Comparison of ENCODE assay signal across 23 cellular contexts in the genomic region with DNA sequence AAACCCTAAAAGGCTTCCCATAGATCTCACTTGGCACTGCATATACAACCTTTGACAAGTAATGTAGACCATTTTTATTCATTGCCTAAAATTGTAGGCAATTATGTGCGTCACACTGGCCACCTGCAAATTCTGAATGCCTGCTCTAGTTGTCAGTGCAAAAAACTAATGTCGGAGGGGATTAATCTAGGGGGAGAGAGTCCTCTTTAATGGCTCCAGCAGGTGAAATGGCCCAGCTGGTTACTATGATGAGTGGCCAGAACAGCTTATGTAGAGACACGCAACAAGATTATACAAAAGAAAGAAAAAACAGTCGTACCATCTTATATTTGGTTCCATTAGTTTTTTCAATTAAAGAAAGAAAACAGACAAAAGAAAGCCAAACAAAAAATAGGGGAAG.
DNase-seq lines count a peak whose midpoint lies in the region; ATAC-seq and TF ChIP-seq lines count a peak whose summit lies in the region.
"Had no signal": no experiment of that assay in that cellular context is flagged by ENCODE, and none has a peak within 500 bp of the region (broad histone marks: within the 10 kb centered on the region; RNA-seq: fewer than 3 reads in every experiment).

No MANE protein-coding gene starts in this region.

- H3K27me3 Mint-ChIP-seq in natural killer cell treated with Interleukin-12 subunit alpha and Interleukin-12 subunit beta and Interleukin-15 and Interleukin-18, amount 100 ng/mL, for 72 hours = no peaks in the 10 kb centered on the region
- H3K27me3 Mint-ChIP-seq: activated B cell treated with CpG ODN at 0.5 μM for 24 hours; activated CD4-positive, alpha-beta memory T cell treated with anti-CD3 and anti-CD28 coated beads for 36 hours had no signal

- H3K4me1 Mint-ChIP-seq in natural killer cell treated with Interleukin-12 subunit alpha and Interleukin-12 subunit beta and Interleukin-15 and Interleukin-18, amount 100 ng/mL, for 72 hours (ENCODE audit: low read depth in 2 of 2) = peaks cover 0 to 6% of the 10 kb centered on the region in 2 donors
- H3K4me1 Mint-ChIP-seq: activated B cell treated with CpG ODN at 0.5 μM for 24 hours had no signal

- CTCF ChIA-PET in HCT116 (lab: Charles Lee) = no interaction called here

- H3K79me2 ChIP-seq in HCT116 (ENCODE audit: insufficient read depth, low read length) = peaks cover 28% of the 10 kb centered on the region

- no peak for TF ChIP-seq RAD21 in HCT116 (IDR thresholded peaks at IDR 0.05; ENCODE audit: low read depth)

- no peaks in the 10 kb centered on the region for H3K27me3 ChIP-seq in HCT116 (ENCODE audit: insufficient read depth, low read length)
- no peaks in the 10 kb centered on the region for H3K27me3 ChIP-seq in iPS-18a (ENCODE audit: control insufficient read depth, insufficient read depth, low read length)
- no peaks in the 10 kb centered on the region for H3K27me3 ChIP-seq in foreskin keratinocyte
- H3K27me3 ChIP-seq: brain microvascular endothelial cell had no signal

- TF ChIP-seq CTCF in HCT116 (IDR thresholded peaks at IDR 0.05 in 2 of 3, conservative IDR thresholded peaks at IDR 0.05 in 1 of 3; ENCODE audit: borderline replicate concordance in 1 of 3, insufficient read depth in 1 of 3, low read depth in 2 of 3, low read length in 2 of 3) (no peak), foreskin keratinocyte (conservative IDR thresholded peaks at IDR 0.05) (no peak)

- H4K20me1 ChIP-seq in HCT116 (ENCODE audit: insufficient read depth) = no peaks in the 10 kb centered on the region

- DNase-seq in HCT116 (ENCODE audit: low read depth, low spot score) = no peak
- peak in 2 of 3 experiments; percentile 35 to 87 for DNase-seq in NCI-H1417 (lab: John Stamatoyannopoulos, UW)
- peak; percentile 87 for DNase-seq in NCI-H69 (lab: John Stamatoyannopoulos, UW)
- no peak for DNase-seq in natural killer cell treated with Interleukin-12 subunit alpha and Interleukin-12 subunit beta and Interleukin-15 and Interleukin-18, amount 100 ng/mL, for 72 hours (ENCODE audit: low spot score)
- DNase-seq in foreskin keratinocyte = no peak
- no peak for DNase-seq in UCSD-AML1 (lab: John Stamatoyannopoulos, UW; ENCODE audit: unreplicated experiment)
- no peak for DNase-seq in posterior vena cava (ENCODE audit: low spot score)
- DNase-seq: activated B cell treated with CpG ODN at 0.5 μM for 24 hours; activated CD4-positive, alpha-beta memory T cell treated with anti-CD3 and anti-CD28 coated beads for 36 hours; activated gamma-delta T cell treated with Interleukin-2 at 50 U/mL for 16 hours; activated T-cell treated with anti-CD3 and anti-CD28 coated beads for 4 hours; brain microvascular endothelial cell; HFFc6; kidney; MV-4-11; NCI-H345; stimulated activated CD4-positive, alpha-beta T cell treated with anti-CD3 and anti-CD28 coated beads, Interleukin-4, amount 100 ng/mL, for 24 hours; stimulated activated naive CD8-positive, alpha-beta T cell treated with anti-CD3 and anti-CD28 coated beads, Interleukin-15, Interleukin-2, amounts not matched to agents 100 U/mL and 50 U/mL, for 24 hours had no signal

- no peaks in the 10 kb centered on the region for H3K36me3 ChIP-seq in HCT116 (ENCODE audit: control insufficient read depth in 1 of 2, insufficient read depth in 2 of 2, low read length in 2 of 2)
- H3K36me3 ChIP-seq in iPS-18a (ENCODE audit: control insufficient read depth, low read depth, low read length) = no peaks in the 10 kb centered on the region
- H3K36me3 ChIP-seq: brain microvascular endothelial cell had no signal

- H3K4me3 ChIP-seq in HCT116 (replicated peaks in 1 of 2; ENCODE audit: low read depth in 1 of 2, low read length in 2 of 2) (no peak overlapping the region), iPS-18a (ENCODE audit: low read length) (peak overlapping the region; percentile 38)
- H3K4me3 ChIP-seq: lung had no signal

- no peak for TF ChIP-seq POLR2A in HCT116 (IDR thresholded peaks at IDR 0.05; ENCODE audit: borderline replicate concordance, extremely low read depth, insufficient read depth, insufficient read length)

- no peak overlapping the region for H3K9ac ChIP-seq in HCT116 (ENCODE audit: low read length)
- no peak overlapping the region for H3K9ac ChIP-seq in iPS-18a (ENCODE audit: low read length)
- H3K9ac ChIP-seq: KMS-11 had no signal

- H3K4me1 ChIP-seq in HCT116 (ENCODE audit: control insufficient read depth in 1 of 2, insufficient read depth in 2 of 2, low read length in 2 of 2) = peaks cover 54 to 55% of the 10 kb centered on the region in 2 experiments
- H3K4me1 ChIP-seq in iPS-18a (ENCODE audit: control insufficient read depth, low read depth, low read length) = peaks cover 59% of the 10 kb centered on the region
- H3K4me1 ChIP-seq in foreskin keratinocyte = peaks cover 30% of the 10 kb centered on the region

- no TSS peak for BruUV-seq in HCT116 (replicated peaks; lab: Mats Ljungman, UMichigan)

- H3K9me3 Mint-ChIP-seq in natural killer cell treated with Interleukin-12 subunit alpha and Interleukin-12 subunit beta and Interleukin-15 and Interleukin-18, amount 100 ng/mL, for 72 hours = no peaks in the 10 kb centered on the region
- H3K9me3 Mint-ChIP-seq: activated B cell treated with CpG ODN at 0.5 μM for 24 hours; activated CD4-positive, alpha-beta memory T cell treated with anti-CD3 and anti-CD28 coated beads for 36 hours; HFFc6 had no signal

- H3K9me3 ChIP-seq in HCT116 (ENCODE audit: control insufficient read depth in 1 of 2, insufficient read depth in 1 of 2, low read depth in 1 of 2, low read length in 2 of 2) = no peaks in the 10 kb centered on the region
- no peaks in the 10 kb centered on the region for H3K9me3 ChIP-seq in iPS-18a (ENCODE audit: control insufficient read depth, low read depth, low read length)

- H3K4me3 Mint-ChIP-seq in natural killer cell treated with Interleukin-12 subunit alpha and Interleukin-12 subunit beta and Interleukin-15 and Interleukin-18, amount 100 ng/mL, for 72 hours = no peak overlapping the region
- H3K4me3 Mint-ChIP-seq: activated B cell treated with CpG ODN at 0.5 μM for 24 hours; activated CD4-positive, alpha-beta memory T cell treated with anti-CD3 and anti-CD28 coated beads for 36 hours; HFFc6 had no signal

- H3K9me2 ChIP-seq in HCT116 (ENCODE audit: insufficient read depth) = no peaks in the 10 kb centered on the region

- POLR2A ChIA-PET in HCT116 (lab: Charles Lee) = no interaction called here

- H3K27ac Mint-ChIP-seq in natural killer cell treated with Interleukin-12 subunit alpha and Interleukin-12 subunit beta and Interleukin-15 and Interleukin-18, amount 100 ng/mL, for 72 hours = no peak overlapping the region
- H3K27ac Mint-ChIP-seq: activated B cell treated with CpG ODN at 0.5 μM for 24 hours; activated CD4-positive, alpha-beta memory T cell treated with anti-CD3 and anti-CD28 coated beads for 36 hours; HFFc6 had no signal

- H3K4me2 ChIP-seq in HCT116 (ENCODE audit: low read length) = no peak overlapping the region
- H3K4me2 ChIP-seq: KMS-11 had no signal

- no peak overlapping the region for H2AFZ ChIP-seq in HCT116 (ENCODE audit: low read depth, low read length, poor library complexity, severe bottlenecking)

- H3K27ac ChIP-seq in HCT116 (ENCODE audit: low read depth, low read length) (peak overlapping the region; percentile 57; the same call in 1 of the 2 replicates), iPS-18a (ENCODE audit: low read length) (no peak overlapping the region), foreskin keratinocyte (no peak overlapping the region)
- H3K27ac ChIP-seq: brain microvascular endothelial cell, C4-2B, KMS-11, RWPE1 had no signal

- intact Hi-C loops in HCT116 (cut with micrococcal nuclease) (no loop called here), posterior vena cava (cut with DNase I) (no loop called here)

- ATAC-seq in HCT116 (no peak), foreskin keratinocyte (no peak)
- ATAC-seq in natural killer cell treated with Interleukin-12 subunit alpha and Interleukin-12 subunit beta and Interleukin-15 and Interleukin-18, amount 100 ng/mL, for 72 hours = no peak
- ATAC-seq: stimulated activated naive CD8-positive, alpha-beta T cell treated with anti-CD3 and anti-CD28 coated beads, Interleukin-15, Interleukin-2, amounts not matched to agents 100 U/mL and 50 U/mL, for 24 hours had no signal

- RAD21 ChIA-PET in HCT116 (lab: Charles Lee; ENCODE audit: low non-redundant PET in 1 of 2, low total read pairs in 2 of 2, uncharacterized antibody in 2 of 2, unreplicated experiment in 2 of 2) = no interaction called here

- no peaks in the 10 kb centered on the region for H3K36me3 Mint-ChIP-seq in natural killer cell treated with Interleukin-12 subunit alpha and Interleukin-12 subunit beta and Interleukin-15 and Interleukin-18, amount 100 ng/mL, for 72 hours

TF ChIP-seq in HCT116, 20 proteins besides CTCF, POLR2A, EP300 and RAD21 (continues in another document):
- TF ChIP-seq JUND (IDR thresholded peaks at IDR 0.05) = no peak
- TF ChIP-seq SP1 (IDR thresholded peaks at IDR 0.05; ENCODE audit: low read depth) = no peak
- TF ChIP-seq, protein P1, sequence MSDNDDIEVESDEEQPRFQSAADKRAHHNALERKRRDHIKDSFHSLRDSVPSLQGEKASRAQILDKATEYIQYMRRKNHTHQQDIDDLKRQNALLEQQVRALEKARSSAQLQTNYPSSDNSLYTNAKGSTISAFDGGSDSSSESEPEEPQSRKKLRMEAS (IDR thresholded peaks at IDR 0.05) = no peak
- TF ChIP-seq, protein P2, sequence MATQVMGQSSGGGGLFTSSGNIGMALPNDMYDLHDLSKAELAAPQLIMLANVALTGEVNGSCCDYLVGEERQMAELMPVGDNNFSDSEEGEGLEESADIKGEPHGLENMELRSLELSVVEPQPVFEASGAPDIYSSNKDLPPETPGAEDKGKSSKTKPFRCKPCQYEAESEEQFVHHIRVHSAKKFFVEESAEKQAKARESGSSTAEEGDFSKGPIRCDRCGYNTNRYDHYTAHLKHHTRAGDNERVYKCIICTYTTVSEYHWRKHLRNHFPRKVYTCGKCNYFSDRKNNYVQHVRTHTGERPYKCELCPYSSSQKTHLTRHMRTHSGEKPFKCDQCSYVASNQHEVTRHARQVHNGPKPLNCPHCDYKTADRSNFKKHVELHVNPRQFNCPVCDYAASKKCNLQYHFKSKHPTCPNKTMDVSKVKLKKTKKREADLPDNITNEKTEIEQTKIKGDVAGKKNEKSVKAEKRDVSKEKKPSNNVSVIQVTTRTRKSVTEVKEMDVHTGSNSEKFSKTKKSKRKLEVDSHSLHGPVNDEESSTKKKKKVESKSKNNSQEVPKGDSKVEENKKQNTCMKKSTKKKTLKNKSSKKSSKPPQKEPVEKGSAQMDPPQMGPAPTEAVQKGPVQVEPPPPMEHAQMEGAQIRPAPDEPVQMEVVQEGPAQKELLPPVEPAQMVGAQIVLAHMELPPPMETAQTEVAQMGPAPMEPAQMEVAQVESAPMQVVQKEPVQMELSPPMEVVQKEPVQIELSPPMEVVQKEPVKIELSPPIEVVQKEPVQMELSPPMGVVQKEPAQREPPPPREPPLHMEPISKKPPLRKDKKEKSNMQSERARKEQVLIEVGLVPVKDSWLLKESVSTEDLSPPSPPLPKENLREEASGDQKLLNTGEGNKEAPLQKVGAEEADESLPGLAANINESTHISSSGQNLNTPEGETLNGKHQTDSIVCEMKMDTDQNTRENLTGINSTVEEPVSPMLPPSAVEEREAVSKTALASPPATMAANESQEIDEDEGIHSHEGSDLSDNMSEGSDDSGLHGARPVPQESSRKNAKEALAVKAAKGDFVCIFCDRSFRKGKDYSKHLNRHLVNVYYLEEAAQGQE (IDR thresholded peaks at IDR 0.05; ENCODE audit: low read depth) = no peak

Comparison
In these comparisons a context has a peak if more than half of its experiments do, and no peak if none do; other contexts are left out.
1. DNase-seq: peak in NCI-H1417 (2 of 3) and NCI-H69 (single experiment); none in HCT116 (single experiment), natural killer cell treated with Interleukin-12 subunit alpha and Interleukin-12 subunit beta and Interleukin-15 and Interleukin-18, amount 100 ng/mL, for 72 hours (single experiment), foreskin keratinocyte (0 of 2), UCSD-AML1 (single experiment) and posterior vena cava (single experiment).